ENCODE assay signal across 1 cellular context in the genomic region with DNA sequence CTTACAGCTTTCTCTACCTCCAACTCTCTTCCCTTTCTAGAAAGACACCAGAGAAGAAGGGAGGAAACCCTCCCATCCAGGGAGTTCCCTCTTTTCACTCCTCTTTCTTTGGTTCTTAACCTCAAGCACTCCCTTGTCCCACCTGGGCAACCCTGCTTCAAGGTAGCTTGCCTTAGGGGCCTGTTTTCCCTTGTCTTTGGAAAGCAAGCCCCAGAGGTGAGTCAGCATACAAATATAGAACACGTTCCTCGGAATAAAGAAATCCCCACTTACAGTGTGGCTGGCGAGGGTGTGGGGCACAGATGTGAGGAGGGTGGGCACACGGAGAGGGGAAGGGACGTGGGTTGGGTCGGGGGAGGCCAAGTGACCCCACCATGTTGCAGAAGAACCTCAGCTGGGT.
TF ChIP-seq lines count a peak whose summit lies in the region.

No MANE protein-coding gene starts in this region.

TF ChIP-seq in SK-N-SH, 30 proteins besides CTCF, POLR2A, EP300 and RAD21 (continued from another document):
- TF ChIP-seq, protein P1, sequence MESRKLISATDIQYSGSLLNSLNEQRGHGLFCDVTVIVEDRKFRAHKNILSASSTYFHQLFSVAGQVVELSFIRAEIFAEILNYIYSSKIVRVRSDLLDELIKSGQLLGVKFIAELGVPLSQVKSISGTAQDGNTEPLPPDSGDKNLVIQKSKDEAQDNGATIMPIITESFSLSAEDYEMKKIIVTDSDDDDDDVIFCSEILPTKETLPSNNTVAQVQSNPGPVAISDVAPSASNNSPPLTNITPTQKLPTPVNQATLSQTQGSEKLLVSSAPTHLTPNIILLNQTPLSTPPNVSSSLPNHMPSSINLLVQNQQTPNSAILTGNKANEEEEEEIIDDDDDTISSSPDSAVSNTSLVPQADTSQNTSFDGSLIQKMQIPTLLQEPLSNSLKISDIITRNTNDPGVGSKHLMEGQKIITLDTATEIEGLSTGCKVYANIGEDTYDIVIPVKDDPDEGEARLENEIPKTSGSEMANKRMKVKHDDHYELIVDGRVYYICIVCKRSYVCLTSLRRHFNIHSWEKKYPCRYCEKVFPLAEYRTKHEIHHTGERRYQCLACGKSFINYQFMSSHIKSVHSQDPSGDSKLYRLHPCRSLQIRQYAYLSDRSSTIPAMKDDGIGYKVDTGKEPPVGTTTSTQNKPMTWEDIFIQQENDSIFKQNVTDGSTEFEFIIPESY (IDR thresholded peaks at IDR 0.05; ENCODE audit: borderline replicate concordance, low read depth): no peak
- TF ChIP-seq, protein P2, sequence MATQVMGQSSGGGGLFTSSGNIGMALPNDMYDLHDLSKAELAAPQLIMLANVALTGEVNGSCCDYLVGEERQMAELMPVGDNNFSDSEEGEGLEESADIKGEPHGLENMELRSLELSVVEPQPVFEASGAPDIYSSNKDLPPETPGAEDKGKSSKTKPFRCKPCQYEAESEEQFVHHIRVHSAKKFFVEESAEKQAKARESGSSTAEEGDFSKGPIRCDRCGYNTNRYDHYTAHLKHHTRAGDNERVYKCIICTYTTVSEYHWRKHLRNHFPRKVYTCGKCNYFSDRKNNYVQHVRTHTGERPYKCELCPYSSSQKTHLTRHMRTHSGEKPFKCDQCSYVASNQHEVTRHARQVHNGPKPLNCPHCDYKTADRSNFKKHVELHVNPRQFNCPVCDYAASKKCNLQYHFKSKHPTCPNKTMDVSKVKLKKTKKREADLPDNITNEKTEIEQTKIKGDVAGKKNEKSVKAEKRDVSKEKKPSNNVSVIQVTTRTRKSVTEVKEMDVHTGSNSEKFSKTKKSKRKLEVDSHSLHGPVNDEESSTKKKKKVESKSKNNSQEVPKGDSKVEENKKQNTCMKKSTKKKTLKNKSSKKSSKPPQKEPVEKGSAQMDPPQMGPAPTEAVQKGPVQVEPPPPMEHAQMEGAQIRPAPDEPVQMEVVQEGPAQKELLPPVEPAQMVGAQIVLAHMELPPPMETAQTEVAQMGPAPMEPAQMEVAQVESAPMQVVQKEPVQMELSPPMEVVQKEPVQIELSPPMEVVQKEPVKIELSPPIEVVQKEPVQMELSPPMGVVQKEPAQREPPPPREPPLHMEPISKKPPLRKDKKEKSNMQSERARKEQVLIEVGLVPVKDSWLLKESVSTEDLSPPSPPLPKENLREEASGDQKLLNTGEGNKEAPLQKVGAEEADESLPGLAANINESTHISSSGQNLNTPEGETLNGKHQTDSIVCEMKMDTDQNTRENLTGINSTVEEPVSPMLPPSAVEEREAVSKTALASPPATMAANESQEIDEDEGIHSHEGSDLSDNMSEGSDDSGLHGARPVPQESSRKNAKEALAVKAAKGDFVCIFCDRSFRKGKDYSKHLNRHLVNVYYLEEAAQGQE (IDR thresholded peaks at IDR 0.05; ENCODE audit: low read depth, low read length): no peak
- TF ChIP-seq MEF2A (IDR thresholded peaks at IDR 0.05; ENCODE audit: borderline replicate concordance, low read depth) (0 out of 2 replicates have a peak, but pooled peaks have one; percentile 18), CHD2 (IDR thresholded peaks at IDR 0.05; ENCODE audit: low read length, partially characterized antibody) (no peak), FOSL2 (IDR thresholded peaks at IDR 0.05; ENCODE audit: borderline replicate concordance, low read depth) (no peak)
